24 cellular contexts compared by ENCODE assay signal in the genomic region with DNA sequence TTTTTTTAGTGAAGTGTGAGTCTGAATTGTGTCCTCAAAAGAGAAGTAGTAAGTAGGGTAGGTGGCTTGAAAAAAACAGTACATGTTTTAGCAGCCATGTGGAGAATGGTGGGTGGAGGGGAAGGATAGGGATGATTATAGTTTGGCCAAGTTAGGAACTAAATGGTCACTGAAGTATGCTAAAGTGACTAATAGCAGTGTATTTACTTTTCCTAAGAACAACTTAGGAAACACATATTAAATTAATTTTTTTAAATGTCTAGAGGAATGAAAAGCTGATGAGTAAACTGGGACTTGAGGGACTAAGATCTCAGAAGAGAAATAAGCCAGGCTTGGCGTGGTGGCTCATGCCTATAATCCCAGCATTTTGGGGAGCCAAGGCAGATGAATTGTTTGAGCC. TPM values are rescaled to one million over a fixed set of nuclear protein-coding genes. Genes with fewer than 3 reads are reported as not detected.
"Had no signal": no experiment of that assay in that cellular context is flagged by ENCODE, and none has a peak within 500 bp of the region (broad histone marks: within the 10 kb centered on the region; RNA-seq: fewer than 3 reads in every experiment).

No MANE protein-coding gene starts in this region.

- H3K4me3 ChIP-seq: body of pancreas, left lung, lung, sigmoid colon, upper lobe of left lung had no signal

- H3K27me3 Mint-ChIP-seq: activated CD4-positive, alpha-beta T cell treated with anti-CD3 and anti-CD28 coated beads, Interleukin-2, amount 10 ng/mL, durations not matched to agents 7 days and 5 days; activated CD8-positive, alpha-beta memory T cell treated with anti-CD3 and anti-CD28 coated beads, Interleukin-2, amount 10 ng/mL, durations not matched to agents 7 days and 5 days; activated CD8-positive, alpha-beta T cell treated with anti-CD3 and anti-CD28 coated beads for 36 hours; activated naive CD8-positive, alpha-beta T cell treated with anti-CD3 and anti-CD28 coated beads, Interleukin-2, amount 50 U/mL, for 24 hours; T-helper 17 cell had no signal

- H3K4me1 Mint-ChIP-seq: activated CD4-positive, alpha-beta T cell treated with anti-CD3 and anti-CD28 coated beads, Interleukin-2, amount 10 ng/mL, durations not matched to agents 7 days and 5 days; activated CD8-positive, alpha-beta memory T cell treated with anti-CD3 and anti-CD28 coated beads, Interleukin-2, amount 10 ng/mL, durations not matched to agents 7 days and 5 days; activated naive CD8-positive, alpha-beta T cell treated with anti-CD3 and anti-CD28 coated beads, Interleukin-2, amount 50 U/mL, for 24 hours; naive thymus-derived CD4-positive, alpha-beta T cell; T-helper 17 cell had no signal

- H3K27ac ChIP-seq: body of pancreas, left lung, sigmoid colon, upper lobe of left lung had no signal

- H3K4me1 ChIP-seq: body of pancreas, left lung, upper lobe of left lung had no signal

- H3K27me3 ChIP-seq: body of pancreas, left lung, sigmoid colon, upper lobe of left lung had no signal

- DNase-seq: activated CD4-positive, alpha-beta T cell treated with anti-CD3 and anti-CD28 coated beads, Interleukin-2, amount 10 ng/mL, durations not matched to agents 7 days and 5 days; activated CD8-positive, alpha-beta memory T cell treated with anti-CD3 and anti-CD28 coated beads, Interleukin-2, amount 10 ng/mL, durations not matched to agents 7 days and 5 days; activated CD8-positive, alpha-beta T cell treated with anti-CD3 and anti-CD28 coated beads for 36 hours; activated gamma-delta T cell; activated naive CD4-positive, alpha-beta T cell treated with anti-CD3 and anti-CD28 coated beads, Interleukin-2, amount 50 U/mL, for 16 hours; activated naive CD8-positive, alpha-beta T cell treated with anti-CD3 and anti-CD28 coated beads, Interleukin-2, amount 50 U/mL, for 24 hours; activated T-cell treated with anti-CD3 and anti-CD28 coated beads for 4 hours; body of pancreas; caudate nucleus; dermis blood vessel endothelial cell; effector CD8-positive, alpha-beta T cell; erythroblast; left lung; naive thymus-derived CD4-positive, alpha-beta T cell; posterior cingulate gyrus; sigmoid colon; stimulated activated CD4-positive, alpha-beta T cell treated with anti-CD3 and anti-CD28 coated beads, Interleukin-4, amount 100 ng/mL, for 24 hours; stimulated activated naive CD4-positive, alpha-beta T cell treated with Interleukin-2 at 50 U/mL for 16 hours; SW 1271; T-helper 17 cell; upper lobe of left lung had no signal

- ATAC-seq: activated CD8-positive, alpha-beta memory T cell treated with anti-CD3 and anti-CD28 coated beads, Interleukin-2, amount 10 ng/mL, durations not matched to agents 7 days and 5 days; activated CD8-positive, alpha-beta T cell treated with anti-CD3 and anti-CD28 coated beads for 36 hours; activated naive CD8-positive, alpha-beta T cell treated with anti-CD3 and anti-CD28 coated beads, Interleukin-2, amount 50 U/mL, for 24 hours; body of pancreas; left lung; naive thymus-derived CD4-positive, alpha-beta T cell; T-helper 17 cell had no signal

- H3K9me3 ChIP-seq: body of pancreas, sigmoid colon had no signal

- H3K36me3 ChIP-seq: left lung, sigmoid colon, upper lobe of left lung had no signal

- H3K4me3 Mint-ChIP-seq: activated CD4-positive, alpha-beta T cell treated with anti-CD3 and anti-CD28 coated beads, Interleukin-2, amount 10 ng/mL, durations not matched to agents 7 days and 5 days; activated CD8-positive, alpha-beta memory T cell treated with anti-CD3 and anti-CD28 coated beads, Interleukin-2, amount 10 ng/mL, durations not matched to agents 7 days and 5 days; activated CD8-positive, alpha-beta T cell treated with anti-CD3 and anti-CD28 coated beads for 36 hours; activated naive CD8-positive, alpha-beta T cell treated with anti-CD3 and anti-CD28 coated beads, Interleukin-2, amount 50 U/mL, for 24 hours; activated T-helper 1 cell treated with anti-CD3 and anti-CD28 coated beads, Interleukin-12 subunit alpha, Interleukin-12 subunit beta, Interleukin-2, Interleukin-4 antibody, amounts not matched to agents 30 ng/mL and 10 ng/mL and 1 ng/mL, durations not matched to agents 14 hours and 24 hours and 36 hours; naive thymus-derived CD4-positive, alpha-beta T cell; neural crest cell; T-helper 17 cell had no signal

- H3K27ac Mint-ChIP-seq: activated CD4-positive, alpha-beta T cell treated with anti-CD3 and anti-CD28 coated beads, Interleukin-2, amount 10 ng/mL, durations not matched to agents 7 days and 5 days; activated CD8-positive, alpha-beta memory T cell treated with anti-CD3 and anti-CD28 coated beads, Interleukin-2, amount 10 ng/mL, durations not matched to agents 7 days and 5 days; activated CD8-positive, alpha-beta T cell treated with anti-CD3 and anti-CD28 coated beads for 36 hours; activated naive CD8-positive, alpha-beta T cell treated with anti-CD3 and anti-CD28 coated beads, Interleukin-2, amount 50 U/mL, for 24 hours; activated T-helper 1 cell treated with anti-CD3 and anti-CD28 coated beads, Interleukin-12 subunit alpha, Interleukin-12 subunit beta, Interleukin-2, Interleukin-4 antibody, amounts not matched to agents 30 ng/mL and 10 ng/mL and 1 ng/mL, durations not matched to agents 14 hours and 24 hours and 36 hours; naive thymus-derived CD4-positive, alpha-beta T cell; T-helper 17 cell had no signal

- H3K9me3 Mint-ChIP-seq: activated CD4-positive, alpha-beta T cell treated with anti-CD3 and anti-CD28 coated beads, Interleukin-2, amount 10 ng/mL, durations not matched to agents 7 days and 5 days; activated T-helper 1 cell treated with anti-CD3 and anti-CD28 coated beads, Interleukin-12 subunit alpha, Interleukin-12 subunit beta, Interleukin-2, Interleukin-4 antibody, amounts not matched to agents 30 ng/mL and 10 ng/mL and 1 ng/mL, durations not matched to agents 14 hours and 24 hours and 36 hours had no signal

- H3K36me3 Mint-ChIP-seq: activated CD8-positive, alpha-beta memory T cell treated with anti-CD3 and anti-CD28 coated beads, Interleukin-2, amount 10 ng/mL, durations not matched to agents 7 days and 5 days; naive thymus-derived CD4-positive, alpha-beta T cell had no signal

RNA-seq across cellular contexts. Expression of a gene that starts 55.5 kb away (rescaled TPM):
- total RNA-seq: activated CD4-positive, alpha-beta T cell treated with anti-CD3 and anti-CD28 coated beads, Interleukin-2, amount 10 ng/mL, durations not matched to agents 7 days and 5 days had no signal
